Comparison of ENCODE assay signal across 1 cellular context in the genomic region with DNA sequence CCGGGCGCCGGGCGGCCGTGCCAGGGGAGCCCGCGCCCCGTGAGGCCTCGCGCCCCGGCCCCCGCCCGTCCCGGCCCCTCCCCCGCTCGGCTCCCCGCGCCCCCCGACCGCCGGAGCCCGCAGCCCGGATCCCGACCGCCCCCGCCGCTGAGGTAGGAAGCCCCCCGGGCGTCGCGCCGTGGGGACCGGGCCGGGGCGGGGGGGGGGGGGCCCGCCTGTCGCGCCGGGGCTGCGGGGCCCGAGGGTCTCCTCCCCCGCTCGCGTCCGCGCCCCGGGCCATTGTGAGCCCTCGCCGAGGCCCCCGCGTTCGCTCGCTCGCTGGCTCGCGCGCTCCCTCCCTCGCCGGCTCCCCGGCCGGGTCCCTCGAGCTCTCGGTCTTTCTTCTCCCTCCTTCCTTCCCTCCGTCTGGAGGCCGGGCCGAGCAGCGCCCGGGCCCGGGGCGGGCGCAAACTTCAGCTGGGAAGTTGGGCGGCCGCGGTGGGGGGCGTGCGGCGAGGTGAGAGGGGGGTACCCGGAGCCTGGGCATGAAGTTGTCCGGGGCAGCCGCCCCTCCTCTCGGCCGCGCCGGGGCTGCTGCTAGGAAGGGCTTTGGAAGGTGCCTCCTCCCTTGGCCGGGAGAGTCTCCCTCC.
TF ChIP-seq lines count a peak whose summit lies in the region.

No MANE protein-coding gene starts in this region.

TF ChIP-seq in endothelial cell of umbilical vein, 7 proteins besides CTCF, POLR2A, EP300 and RAD21 (continued from another document):
- no peak for TF ChIP-seq MYC (IDR thresholded peaks at IDR 0.05; ENCODE audit: low read depth, low read length)
- TF ChIP-seq POLR2AphosphoS5 (IDR thresholded peaks at IDR 0.05; ENCODE audit: insufficient read depth, low read depth, low read length): no peak
TF ChIP-seq in endothelial cell of umbilical vein: peak in this region for 0.
